In genomic region chr14:77547512-77547911, GRCh38 we compare ENCODE assay signal across 1 cellular context.
TF ChIP-seq lines count a peak whose summit lies in the region.

No MANE protein-coding gene starts in this region.

TF ChIP-seq in GM23338, 12 proteins besides CTCF, POLR2A, EP300 and RAD21 (continued from another document):
- no peak for TF ChIP-seq ZNF462 (CRISPR knock-in tag; IDR thresholded peaks at IDR 0.05)
- no peak for TF ChIP-seq STAT1 (IDR thresholded peaks at IDR 0.05; ENCODE audit: unreplicated experiment)
